In the genomic region with DNA sequence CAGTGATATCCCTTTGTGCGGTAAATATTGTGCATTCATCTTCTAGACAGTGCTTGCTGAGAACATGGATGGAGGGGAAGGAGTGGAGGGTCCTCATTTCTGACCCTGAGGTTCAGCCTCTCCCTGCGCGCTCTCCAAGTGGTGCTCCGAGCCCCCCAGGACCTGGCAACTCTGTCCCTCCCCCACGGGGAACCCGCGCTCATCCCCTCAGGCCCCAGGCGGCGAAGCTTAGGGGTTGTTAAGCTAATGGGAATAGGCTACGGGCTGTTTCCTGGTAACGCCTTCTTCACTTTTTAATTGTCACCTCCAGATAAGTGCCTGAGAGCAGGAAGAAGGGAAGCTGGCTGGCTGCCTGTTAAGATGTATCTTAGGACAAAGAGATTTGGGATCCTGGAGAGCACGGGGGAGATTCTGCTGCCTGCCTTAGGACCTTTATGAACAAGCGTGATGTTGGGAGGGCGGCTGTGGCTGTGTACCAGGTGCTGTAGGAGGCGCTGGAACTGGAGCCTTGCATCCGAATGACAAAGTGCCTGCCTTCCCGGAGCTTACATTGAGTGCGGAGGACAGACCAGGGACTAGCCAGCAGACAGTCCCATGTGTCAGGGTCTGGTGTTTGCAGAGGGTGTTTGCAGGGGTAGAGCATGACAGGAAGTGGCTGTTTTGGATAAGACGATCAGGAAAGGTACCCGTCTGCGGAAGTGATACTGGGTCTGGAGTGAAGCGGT, we compare ENCODE assay signal across 23 cellular contexts. TPM values are rescaled to one million over a fixed set of nuclear protein-coding genes. Genes with fewer than 3 reads are reported as not detected.
A peak's percentile ranks its signal among the peaks of the same experiment; 100 is the strongest.
DNase-seq lines count a peak whose midpoint lies in the region; ATAC-seq and TF ChIP-seq lines count a peak whose summit lies in the region.
"Had no signal": no experiment of that assay in that cellular context is flagged by ENCODE, and none has a peak within 500 bp of the region (broad histone marks: within the 10 kb centered on the region; RNA-seq: fewer than 3 reads in every experiment).

No MANE protein-coding gene starts in this region.

- H3K4me3 ChIP-seq in mesendoderm (ENCODE audit: low read length) = no peak overlapping the region
- H3K4me3 ChIP-seq in OCI-LY7 (ENCODE audit: low read depth, low read length, poor library complexity, severe bottlenecking) = no peak overlapping the region
- H3K4me3 ChIP-seq: pancreas had no signal

- H3K4ac ChIP-seq in H9 (ENCODE audit: low read depth, low read length) (no peak overlapping the region), mesendoderm (ENCODE audit: low read depth, low read length) (no peak overlapping the region)

- no CpG with 5 or more reads among the region's 22 CpGs for WGBS in H9 (ENCODE audit: extremely low coverage, insufficient read length, low lambda C conversion rate)
- no CpG with 5 or more reads among the region's 22 CpGs for WGBS in mesendoderm (ENCODE audit: extremely low coverage, insufficient coverage, low lambda C conversion rate)

- no peak overlapping the region for H4K91ac ChIP-seq in H9 (ENCODE audit: insufficient read length, low read depth, low read length)

- H3K27me3 ChIP-seq in H9 (ENCODE audit: insufficient read depth, low read length) = no peaks in the 10 kb centered on the region
- H3K27me3 ChIP-seq in mesendoderm (ENCODE audit: insufficient read depth, low read length, poor library complexity) = no peaks in the 10 kb centered on the region
- H3K27me3 ChIP-seq: pancreas had no signal

- no peaks in the 10 kb centered on the region for H3K23me2 ChIP-seq in H9 (ENCODE audit: insufficient read length, low read depth, low read length, poor library complexity, severe bottlenecking)

- no peaks in the 10 kb centered on the region for H3K9me2 ChIP-seq in OCI-LY7 (ENCODE audit: insufficient read depth, low read length)

- peaks cover 1% of the 10 kb centered on the region for H3K27me3 Mint-ChIP-seq in activated CD4-positive, alpha-beta memory T cell treated with anti-CD3 and anti-CD28 coated beads for 36 hours
- H3K27me3 Mint-ChIP-seq in activated CD4-positive, alpha-beta memory T cell treated with anti-CD3 and anti-CD28 coated beads, Interleukin-2, amount 10 ng/mL, durations not matched to agents 7 days and 5 days = no peaks in the 10 kb centered on the region
- H3K27me3 Mint-ChIP-seq in H9 (ENCODE audit: low read depth) (peaks cover 16% of the 10 kb centered on the region), WTC11 (ENCODE audit: low read depth) (no peaks in the 10 kb centered on the region)

- CTCF ChIA-PET in activated CD4-positive, alpha-beta memory T cell treated with anti-CD3 and anti-CD28 coated beads for 36 hours (lab: Charles Lee) = no interaction called here
- CTCF ChIA-PET in activated CD4-positive, alpha-beta memory T cell treated with anti-CD3 and anti-CD28 coated beads, Interleukin-2, amount 10 ng/mL, durations not matched to agents 7 days and 5 days (lab: Charles Lee) = interaction anchor here (1.2 kb wide), 1 partner anchor 16 kb away, joined by 3 read pairs; no protein-coding TSS in a partner anchor
- CTCF ChIA-PET in WTC11 (lab: Charles Lee) = interaction anchor here (0.7 kb wide), 1 partner anchor 9 kb away, joined by 3 read pairs; no protein-coding TSS in a partner anchor
- CTCF ChIA-PET in OCI-LY7 (lab: Charles Lee; ENCODE audit: unreplicated experiment) = no interaction called here

- H3K9ac ChIP-seq in H9 (ENCODE audit: extremely low read depth, insufficient read length, low read length) (no peak overlapping the region), mesendoderm (ENCODE audit: low read length) (no peak overlapping the region)

- H3K4me1 Mint-ChIP-seq in activated CD4-positive, alpha-beta memory T cell treated with anti-CD3 and anti-CD28 coated beads for 36 hours (ENCODE audit: low read depth) = peaks cover 46% of the 10 kb centered on the region
- peaks cover 13% of the 10 kb centered on the region for H3K4me1 Mint-ChIP-seq in activated CD4-positive, alpha-beta memory T cell treated with anti-CD3 and anti-CD28 coated beads, Interleukin-2, amount 10 ng/mL, durations not matched to agents 7 days and 5 days
- peaks cover 7 to 9% of the 10 kb centered on the region in 2 experiments for H3K4me1 Mint-ChIP-seq in H9
- peaks cover 10% of the 10 kb centered on the region for H3K4me1 Mint-ChIP-seq in WTC11
- H3K4me1 Mint-ChIP-seq: immature natural killer cell had no signal

- H3K36me3 ChIP-seq in mesendoderm (ENCODE audit: control insufficient read depth, insufficient read depth, low read length) = no peaks in the 10 kb centered on the region
- no peaks in the 10 kb centered on the region for H3K36me3 ChIP-seq in OCI-LY7 (ENCODE audit: insufficient read depth, low read length)
- H3K36me3 ChIP-seq: pancreas had no signal

- no TSS peak for BruUV-seq in OCI-LY7 (replicated peaks; lab: Mats Ljungman, UMichigan)

- H3K18ac ChIP-seq in H9 (ENCODE audit: insufficient read length, low read depth, low read length) (no peak overlapping the region), mesendoderm (ENCODE audit: low read length) (no peak overlapping the region)

- H3K27ac Mint-ChIP-seq in activated CD4-positive, alpha-beta memory T cell treated with anti-CD3 and anti-CD28 coated beads for 36 hours = peak overlapping the region; percentile 31
- no peak overlapping the region for H3K27ac Mint-ChIP-seq in activated CD4-positive, alpha-beta memory T cell treated with anti-CD3 and anti-CD28 coated beads, Interleukin-2, amount 10 ng/mL, durations not matched to agents 7 days and 5 days
- H3K27ac Mint-ChIP-seq in H9 (no peak overlapping the region; a peak in 1 of 7 replicates), WTC11 (no peak overlapping the region)
- H3K27ac Mint-ChIP-seq: HFFc6, immature natural killer cell had no signal

- H2AK5ac ChIP-seq in H9 (ENCODE audit: insufficient read length, low read length) = no peak overlapping the region
- no peak overlapping the region for H2AK5ac ChIP-seq in mesendoderm (ENCODE audit: low read length)

- H3K23ac ChIP-seq in H9 (ENCODE audit: insufficient read length, low read depth, low read length) (no peak overlapping the region), mesendoderm (ENCODE audit: low read length) (no peak overlapping the region)

- H3T11ph ChIP-seq in H9 (ENCODE audit: low read length) = no peak overlapping the region

- H3K36me3 Mint-ChIP-seq in activated CD4-positive, alpha-beta memory T cell treated with anti-CD3 and anti-CD28 coated beads for 36 hours = peaks cover 23% of the 10 kb centered on the region
- peaks cover 5% of the 10 kb centered on the region for H3K36me3 Mint-ChIP-seq in activated CD4-positive, alpha-beta memory T cell treated with anti-CD3 and anti-CD28 coated beads, Interleukin-2, amount 10 ng/mL, durations not matched to agents 7 days and 5 days (ENCODE audit: low read depth)
- H3K36me3 Mint-ChIP-seq in H9 (ENCODE audit: insufficient read depth in 1 of 3, low read depth in 3 of 3) (no peaks in the 10 kb centered on the region), WTC11 (no peaks in the 10 kb centered on the region)
- H3K36me3 Mint-ChIP-seq: immature natural killer cell had no signal

- peak overlapping the region; percentile 58 for H3K4me3 Mint-ChIP-seq in activated CD4-positive, alpha-beta memory T cell treated with anti-CD3 and anti-CD28 coated beads for 36 hours
- H3K4me3 Mint-ChIP-seq in activated CD4-positive, alpha-beta memory T cell treated with anti-CD3 and anti-CD28 coated beads, Interleukin-2, amount 10 ng/mL, durations not matched to agents 7 days and 5 days = no peak overlapping the region
- H3K4me3 Mint-ChIP-seq in H9 (no peak overlapping the region), WTC11 (no peak overlapping the region)
- H3K4me3 Mint-ChIP-seq: HFFc6, immature natural killer cell had no signal

- no peaks in the 10 kb centered on the region for H4K20me1 ChIP-seq in H9 (ENCODE audit: control insufficient read depth, insufficient read depth, insufficient read length)
- H4K20me1 ChIP-seq in OCI-LY7 (ENCODE audit: insufficient read depth, low read length) = no peaks in the 10 kb centered on the region

- intact Hi-C loops in activated CD4-positive, alpha-beta memory T cell treated with anti-CD3 and anti-CD28 coated beads for 36 hours (cut with micrococcal nuclease) = no loop called here
- intact Hi-C loops in OCI-LY7 (cut with micrococcal nuclease; ENCODE audit: unreplicated experiment) = no loop called here

- H3K27ac ChIP-seq in H9 (ENCODE audit: insufficient read length, low read depth, low read length) (no peak overlapping the region), mesendoderm (ENCODE audit: low read depth, low read length) (no peak overlapping the region), OCI-LY7 (ENCODE audit: low read depth, low read length, poor library complexity, severe bottlenecking) (no peak overlapping the region)
- H3K27ac ChIP-seq: pancreas had no signal

- no peak overlapping the region for H2BK120ac ChIP-seq in H9 (ENCODE audit: low read depth, low read length, poor library complexity, severe bottlenecking)
- H2BK120ac ChIP-seq in mesendoderm (ENCODE audit: low read depth, low read length) = no peak overlapping the region

- H3K56ac ChIP-seq in H9 (ENCODE audit: insufficient read length, low read depth, low read length) (no peak overlapping the region), mesendoderm (ENCODE audit: low read length) (peak overlapping the region; percentile 12)

- H2AFZ ChIP-seq in H9 (ENCODE audit: low read length) (no peak overlapping the region), OCI-LY7 (ENCODE audit: low read length) (no peak overlapping the region)

- H3K79me2 ChIP-seq in H9 (ENCODE audit: insufficient read depth, low read length) (no peaks in the 10 kb centered on the region), mesendoderm (ENCODE audit: control insufficient read depth, insufficient read depth, low read length) (no peaks in the 10 kb centered on the region), OCI-LY7 (ENCODE audit: insufficient read depth, low read depth, low read length) (no peaks in the 10 kb centered on the region)

- no peak overlapping the region for H2BK20ac ChIP-seq in H9 (ENCODE audit: low read depth, low read length, poor library complexity, severe bottlenecking)

- no peak overlapping the region for H3K14ac ChIP-seq in H9 (ENCODE audit: insufficient read depth, low read length)

- H3K4me2 ChIP-seq in H9 (ENCODE audit: insufficient read depth, insufficient read length, low read length) = no peak overlapping the region
- H3K4me2 ChIP-seq in mesendoderm (ENCODE audit: low read length) = no peak overlapping the region
- H3K4me2 ChIP-seq in OCI-LY7 (ENCODE audit: low read length) = no peak overlapping the region

- H4K8ac ChIP-seq in H9 (replicated peaks; ENCODE audit: insufficient read length, low read depth, low read length) = no peak overlapping the region
- H4K8ac ChIP-seq in mesendoderm (ENCODE audit: low read depth, low read length) = no peak overlapping the region

- H2BK15ac ChIP-seq in H9 (ENCODE audit: low read depth, low read length) (no peak overlapping the region), mesendoderm (replicated peaks; ENCODE audit: low read depth) (no peak overlapping the region)

- ATAC-seq in WTC11 (peak; percentile 83), HG03097 (IDR thresholded peaks at IDR 0.05; ENCODE audit: low FRiP score, unreplicated experiment) (no peak)
- ATAC-seq: pancreas, sciatic nerve had no signal

- no peak for DNase-seq in activated CD4-positive, alpha-beta memory T cell treated with anti-CD3 and anti-CD28 coated beads for 36 hours
- no peak for DNase-seq in activated CD4-positive, alpha-beta memory T cell treated with anti-CD3 and anti-CD28 coated beads, Interleukin-2, amount 10 ng/mL, durations not matched to agents 7 days and 5 days
- DNase-seq in H9 (peak; percentile 61), WTC11 (ENCODE audit: low spot score) (peak; percentile 43), mesendoderm (peak; percentile 84), Kasumi-1 (lab: John Stamatoyannopoulos, UW) (no peak), OCI-LY7 (ENCODE audit: low spot score) (no peak)
- DNase-seq: activated CD4-positive, CD25-positive, alpha-beta regulatory T cell; amygdala; DND-41; glutamatergic neuron; HFFc6; immature natural killer cell; NCI-H1694; NCI-H446; NK-92 treated with Interleukin-12 subunit alpha and Interleukin-12 subunit beta, amount 100 ng/mL, for 24 hours; SHP77; stimulated activated naive CD4-positive, alpha-beta T cell treated with Interleukin-2 at 50 U/mL for 16 hours; trophoblast cell had no signal

- no peak overlapping the region for H4K5ac ChIP-seq in H9 (ENCODE audit: insufficient read length, low read depth, low read length)
- H4K5ac ChIP-seq in mesendoderm (ENCODE audit: low read length) = no peak overlapping the region

- H2BK5ac ChIP-seq in H9 (ENCODE audit: insufficient read length, low read length) = no peak overlapping the region
- no peak overlapping the region for H2BK5ac ChIP-seq in mesendoderm (ENCODE audit: low read length)

- H3K9me3 Mint-ChIP-seq in activated CD4-positive, alpha-beta memory T cell treated with anti-CD3 and anti-CD28 coated beads for 36 hours = no peaks in the 10 kb centered on the region
- no peaks in the 10 kb centered on the region for H3K9me3 Mint-ChIP-seq in activated CD4-positive, alpha-beta memory T cell treated with anti-CD3 and anti-CD28 coated beads, Interleukin-2, amount 10 ng/mL, durations not matched to agents 7 days and 5 days
- no peaks in the 10 kb centered on the region for H3K9me3 Mint-ChIP-seq in H9
- H3K9me3 Mint-ChIP-seq in WTC11 = no peaks in the 10 kb centered on the region
- H3K9me3 Mint-ChIP-seq: immature natural killer cell had no signal

- POLR2A ChIA-PET in activated CD4-positive, alpha-beta memory T cell treated with anti-CD3 and anti-CD28 coated beads for 36 hours (lab: Charles Lee) = no interaction called here
- POLR2A ChIA-PET in activated CD4-positive, alpha-beta memory T cell treated with anti-CD3 and anti-CD28 coated beads, Interleukin-2, amount 10 ng/mL, durations not matched to agents 7 days and 5 days (lab: Charles Lee) = interaction anchor here (0.9 kb wide), 1 partner anchor 9 kb away, joined by 3 read pairs; no protein-coding TSS in a partner anchor
- POLR2A ChIA-PET in WTC11 (lab: Charles Lee) (interaction anchor here (0.6 kb wide), 1 partner anchor 528 kb away, joined by 3 read pairs; no protein-coding TSS in a partner anchor), OCI-LY7 (lab: Charles Lee) (interaction anchor here (0.6 kb wide), 1 partner anchor 1364 kb away, joined by 3 read pairs; no protein-coding TSS in a partner anchor)

- no peaks in the 10 kb centered on the region for H3K9me3 ChIP-seq in H9 (ENCODE audit: control insufficient read depth, low read depth, low read length)
- no peaks in the 10 kb centered on the region for H3K9me3 ChIP-seq in OCI-LY7 (ENCODE audit: low read length)
- H3K9me3 ChIP-seq: pancreas had no signal

- no peak overlapping the region for H2BK12ac ChIP-seq in H9 (ENCODE audit: insufficient read length, low read depth, low read length)

- H3K79me1 ChIP-seq in H9 (ENCODE audit: insufficient read depth, low read depth, low read length, poor library complexity, severe bottlenecking) (no peaks in the 10 kb centered on the region), mesendoderm (ENCODE audit: low read length) (no peaks in the 10 kb centered on the region)

- H3K4me1 ChIP-seq in H9 (ENCODE audit: insufficient read depth, low read length) (no peaks in the 10 kb centered on the region), mesendoderm (ENCODE audit: control insufficient read depth, low read depth, low read length) (no peaks in the 10 kb centered on the region), OCI-LY7 (ENCODE audit: insufficient read depth, low read length, poor library complexity, severe bottlenecking) (no peaks in the 10 kb centered on the region)
- H3K4me1 ChIP-seq: pancreas had no signal

- TF ChIP-seq CTCF in H9 (conservative IDR thresholded peaks at IDR 0.05) (0 out of 3 replicates have a peak, but pooled peaks have one; percentile 16), WTC11 (IDR thresholded peaks at IDR 0.05) (no peak), OCI-LY7 (conservative IDR thresholded peaks at IDR 0.05; ENCODE audit: low read length) (no peak)

RNA-seq across cellular contexts. Expression of a gene that starts 11.7 kb away (rescaled TPM):
- total RNA-seq in activated CD4-positive, alpha-beta memory T cell treated with anti-CD3 and anti-CD28 coated beads for 36 hours = 10 to 100 TPM; 28.9 to 36.0 TPM
- total RNA-seq in activated CD4-positive, alpha-beta memory T cell treated with anti-CD3 and anti-CD28 coated beads, Interleukin-2, amount 10 ng/mL, durations not matched to agents 7 days and 5 days = 1 to 10 TPM; 5.4 to 7.1 TPM
- total RNA-seq in H9 (2021) (0.07 TPM in 1 of 2 replicates, not detected in the other), WTC11 (2021) (0.20 to 0.60 TPM (median 0.23 TPM) in 3 replicates), OCI-LY7 (2022) (not detected in 2 replicates)
- 0.03 TPM for polyA plus RNA-seq in mesendoderm (2013, experiment 1 of 2)
- polyA plus RNA-seq in mesendoderm (2013, experiment 2 of 2) = 0.04 TPM
- not detected in 2 replicates for total RNA-seq in OCI-LY7 (2014; rRNA removed; shearing (Covaris generic))
- total RNA-seq: HFFc6 had no signal
- polyA plus RNA-seq: AG04450, immature natural killer cell had no signal

Comparison
In these comparisons a context has a peak if more than half of its experiments do, and no peak if none do; other contexts are left out.
1. CTCF ChIA-PET loops: an anchor here in activated CD4-positive, alpha-beta memory T cell treated with anti-CD3 and anti-CD28 coated beads, Interleukin-2, amount 10 ng/mL, durations not matched to agents 7 days and 5 days (1.2 kb wide) and WTC11 (0.7 kb wide); none called in activated CD4-positive, alpha-beta memory T cell treated with anti-CD3 and anti-CD28 coated beads for 36 hours and OCI-LY7.
2. DNase-seq: peak in H9 (single experiment), WTC11 (single experiment) and mesendoderm (single experiment); none in activated CD4-positive, alpha-beta memory T cell treated with anti-CD3 and anti-CD28 coated beads for 36 hours (single experiment), activated CD4-positive, alpha-beta memory T cell treated with anti-CD3 and anti-CD28 coated beads, Interleukin-2, amount 10 ng/mL, durations not matched to agents 7 days and 5 days (single experiment), Kasumi-1 (0 of 2) and OCI-LY7 (single experiment).